Comparison of ENCODE assay signal across 8 cellular contexts in genomic region chr2:176553685-176554106, GRCh38.
A peak's percentile ranks its signal among the peaks of the same experiment; 100 is the strongest.
DNase-seq lines count a peak whose midpoint lies in the region; ATAC-seq and TF ChIP-seq lines count a peak whose summit lies in the region.

No MANE protein-coding gene starts in this region.

- H3K27ac ChIP-seq in PC-9 (no peak overlapping the region), trophoblast cell (ENCODE audit: low read depth, low read length) (no peak overlapping the region)

- no peaks in the 10 kb centered on the region for H4K20me1 ChIP-seq in PC-9 (ENCODE audit: insufficient read depth)

- no peaks in the 10 kb centered on the region for H3K4me1 ChIP-seq in PC-9 (replicated peaks; ENCODE audit: insufficient read depth)
- H3K4me1 ChIP-seq in trophoblast cell (ENCODE audit: control insufficient read depth in 1 of 2, insufficient read depth in 2 of 2, low read length in 2 of 2): peaks cover 0 to 1% of the 10 kb centered on the region in 2 experiments

- H3K9ac ChIP-seq in trophoblast cell (ENCODE audit: low read length): no peak overlapping the region

- H3K14ac ChIP-seq in trophoblast cell (ENCODE audit: low read length): no peak overlapping the region

- H4K8ac ChIP-seq in trophoblast cell (ENCODE audit: low read depth, low read length): no peak overlapping the region

- TF ChIP-seq CTCF in PC-9 (conservative IDR thresholded peaks at IDR 0.05): no peak

- peak overlapping the region; percentile 85 for H3K4me3 Mint-ChIP-seq in activated naive CD8-positive, alpha-beta T cell treated with anti-CD3 and anti-CD28 coated beads, Interleukin-2, amount 10 ng/mL, durations not matched to agents 7 days and 5 days

- H3K9me3 Mint-ChIP-seq in activated naive CD8-positive, alpha-beta T cell treated with anti-CD3 and anti-CD28 coated beads, Interleukin-2, amount 10 ng/mL, durations not matched to agents 7 days and 5 days: no peaks in the 10 kb centered on the region

- no peak overlapping the region for H3K18ac ChIP-seq in trophoblast cell (ENCODE audit: low read length)

- H3F3A ChIP-seq in PC-9 (ENCODE audit: insufficient read depth, low read depth): no peaks in the 10 kb centered on the region

- peaks cover 12% of the 10 kb centered on the region for H3K4me1 Mint-ChIP-seq in activated naive CD8-positive, alpha-beta T cell treated with anti-CD3 and anti-CD28 coated beads, Interleukin-2, amount 10 ng/mL, durations not matched to agents 7 days and 5 days

- H3K4ac ChIP-seq in trophoblast cell (ENCODE audit: low read depth, low read length): no peak overlapping the region

- H3K9me2 ChIP-seq in PC-9 (ENCODE audit: insufficient read depth): no peaks in the 10 kb centered on the region

- H3K36me3 Mint-ChIP-seq in activated naive CD8-positive, alpha-beta T cell treated with anti-CD3 and anti-CD28 coated beads, Interleukin-2, amount 10 ng/mL, durations not matched to agents 7 days and 5 days: no peaks in the 10 kb centered on the region

- no peaks in the 10 kb centered on the region for H3K79me2 ChIP-seq in PC-9 (ENCODE audit: low read depth)
- H3K79me2 ChIP-seq in trophoblast cell (ENCODE audit: control insufficient read depth, insufficient read depth, low read length, poor library complexity): no peaks in the 10 kb centered on the region

- no peaks in the 10 kb centered on the region for H3K36me3 ChIP-seq in PC-9 (ENCODE audit: low read depth)
- H3K36me3 ChIP-seq in trophoblast cell (ENCODE audit: control insufficient read depth in 1 of 2, insufficient read depth in 2 of 2, low read length in 2 of 2): no peaks in the 10 kb centered on the region

- H4K12ac ChIP-seq in trophoblast cell (ENCODE audit: low read depth, low read length): no peak overlapping the region

- no peak overlapping the region for H2BK12ac ChIP-seq in trophoblast cell (ENCODE audit: low read length)

- no peak overlapping the region for H3K23ac ChIP-seq in trophoblast cell (ENCODE audit: low read length)

- WGBS in trophoblast cell (ENCODE audit: extremely low coverage, insufficient coverage, insufficient read length): no CpG with 5 or more reads among the region's 16 CpGs

- H3K9me3 ChIP-seq in PC-9 (ENCODE audit: insufficient read depth, low read depth) (no peaks in the 10 kb centered on the region), trophoblast cell (ENCODE audit: insufficient read depth, low read depth, low read length) (no peaks in the 10 kb centered on the region)

- H3K4me2 ChIP-seq in PC-9 (peak overlapping the region; percentile 87), trophoblast cell (ENCODE audit: low read length) (peak overlapping the region; percentile 64)

- POLR2A ChIA-PET in PC-9 (lab: Charles Lee; ENCODE audit: unreplicated experiment): interaction anchor here (0.6 to 0.7 kb wide), 2 partner anchors 14 to 912 kb away, joined by 3 to 4 read pairs; no protein-coding TSS in a partner anchor
- POLR2A ChIA-PET in activated naive CD8-positive, alpha-beta T cell treated with anti-CD3 and anti-CD28 coated beads, Interleukin-2, amount 10 ng/mL, durations not matched to agents 7 days and 5 days (lab: Charles Lee): interaction anchor here (1.9 kb wide), 1 partner anchor 98 kb away, joined by 6 read pairs; no protein-coding TSS in a partner anchor

- peaks cover 41% of the 10 kb centered on the region for H3K27me3 Mint-ChIP-seq in activated naive CD8-positive, alpha-beta T cell treated with anti-CD3 and anti-CD28 coated beads, Interleukin-2, amount 10 ng/mL, durations not matched to agents 7 days and 5 days

- no TSS peak for BruUV-seq in PC-9 (replicated peaks; lab: Mats Ljungman, UMichigan)

- no peak overlapping the region for H2BK120ac ChIP-seq in trophoblast cell (ENCODE audit: insufficient read depth, low read length, poor library complexity)

- H3K27me3 ChIP-seq in PC-9 (ENCODE audit: insufficient read depth, low read depth) (no peaks in the 10 kb centered on the region; the same call in 1 of the 2 replicates), trophoblast cell (ENCODE audit: insufficient read depth, low read length) (peaks cover 4% of the 10 kb centered on the region)

- CTCF ChIA-PET in PC-9 (lab: Charles Lee): interaction anchor here (0.7 to 2.7 kb wide), 18 partner anchors 9 to 864 kb away, joined by 3 to 25 read pairs (median 8); partner anchors contain the start of gene HOXD8

- H2BK5ac ChIP-seq in trophoblast cell (ENCODE audit: low read depth, low read length, poor library complexity): no peak overlapping the region

- no peak overlapping the region for H2AK5ac ChIP-seq in trophoblast cell (ENCODE audit: low read length)

- H3K4me3 ChIP-seq in PC-9 (peak overlapping the region; percentile 58), trophoblast cell (ENCODE audit: low read depth, low read length) (no peak overlapping the region)

- DNase-seq in AG20443 (ENCODE audit: low spot score) (peak; percentile 72), HT-29 (ENCODE audit: low spot score) (peak; percentile 10), PC-9 (peak; percentile 46 to 67), Right ventricle myocardium superior (peak; percentile 81), trophoblast cell (no peak)
- DNase-seq in activated naive CD8-positive, alpha-beta T cell treated with anti-CD3 and anti-CD28 coated beads, Interleukin-2, amount 10 ng/mL, durations not matched to agents 7 days and 5 days: peak; percentile 42

- H3K79me1 ChIP-seq in trophoblast cell (ENCODE audit: low read length): peaks cover 3% of the 10 kb centered on the region

- intact Hi-C loops in PC-9 (cut with micrococcal nuclease; ENCODE audit: unreplicated experiment): loop anchor here (1.0 to 10.0 kb wide), 9 partner anchors 62 to 591 kb away; no protein-coding TSS in a partner anchor
- intact Hi-C loops in Right ventricle myocardium superior (cut with DNase I): loop anchor here (5.0 kb wide), 2 partner anchors 96 to 411 kb away; no protein-coding TSS in a partner anchor

- H2AFZ ChIP-seq in PC-9: peak overlapping the region; percentile 88
- H2AFZ ChIP-seq in trophoblast cell (ENCODE audit: insufficient read depth, low read length, poor library complexity): no peak overlapping the region

- H3K27ac Mint-ChIP-seq in activated naive CD8-positive, alpha-beta T cell treated with anti-CD3 and anti-CD28 coated beads, Interleukin-2, amount 10 ng/mL, durations not matched to agents 7 days and 5 days: no peak overlapping the region

- H4K91ac ChIP-seq in trophoblast cell (ENCODE audit: low read depth, low read length): no peak overlapping the region

- peak; percentile 68 for ATAC-seq in activated naive CD8-positive, alpha-beta T cell treated with anti-CD3 and anti-CD28 coated beads, Interleukin-2, amount 10 ng/mL, durations not matched to agents 7 days and 5 days (ENCODE audit: low read depth)
- ATAC-seq in Right ventricle myocardium superior (ENCODE audit: poor library complexity) (peak; percentile 92), GM18868 (IDR thresholded peaks at IDR 0.05; ENCODE audit: unreplicated experiment) (no peak), HG03354 (IDR thresholded peaks at IDR 0.05; ENCODE audit: poor library complexity, severe bottlenecking, unreplicated experiment) (no peak)

Comparison
In these comparisons a context has a peak if more than half of its experiments do, and no peak if none do; other contexts are left out.
1. DNase-seq: peak in AG20443 (single experiment), HT-29 (single experiment), PC-9 (2 of 2), activated naive CD8-positive, alpha-beta T cell treated with anti-CD3 and anti-CD28 coated beads, Interleukin-2, amount 10 ng/mL, durations not matched to agents 7 days and 5 days (single experiment) and Right ventricle myocardium superior (single experiment); none in trophoblast cell (0 of 2).
2. ATAC-seq: peak in activated naive CD8-positive, alpha-beta T cell treated with anti-CD3 and anti-CD28 coated beads, Interleukin-2, amount 10 ng/mL, durations not matched to agents 7 days and 5 days (single experiment) and Right ventricle myocardium superior (single experiment); none in GM18868 (single experiment) and HG03354 (single experiment).